In the genomic region with DNA sequence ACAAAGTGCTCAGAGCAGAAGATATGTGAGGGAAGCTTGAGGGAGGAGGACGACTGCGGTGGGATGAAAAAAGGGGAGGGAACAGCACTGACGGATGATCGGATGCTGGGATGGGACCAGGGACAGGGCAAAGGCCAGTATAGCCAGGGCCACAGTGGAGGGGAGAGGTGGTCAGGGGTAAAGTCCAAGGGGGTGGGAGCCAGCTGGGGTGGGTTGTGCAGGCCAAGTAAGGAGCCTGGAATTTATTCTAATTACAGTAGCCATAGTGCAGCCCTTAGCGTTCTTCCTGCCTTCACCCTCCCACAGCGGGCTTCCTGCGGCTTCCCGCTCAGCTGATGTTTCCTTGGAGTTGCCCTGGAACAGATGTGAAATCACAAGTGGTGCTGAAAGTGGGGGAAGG, we compare ENCODE assay signal across 28 cellular contexts. TPM values are rescaled to one million over a fixed set of nuclear protein-coding genes. Genes with fewer than 3 reads are reported as not detected.
DNase-seq lines count a peak whose midpoint lies in the region; ATAC-seq and TF ChIP-seq lines count a peak whose summit lies in the region.
"Had no signal": no experiment of that assay in that cellular context is flagged by ENCODE, and none has a peak within 500 bp of the region (broad histone marks: within the 10 kb centered on the region; RNA-seq: fewer than 3 reads in every experiment).

No MANE protein-coding gene starts in this region.

- peaks cover 24% of the 10 kb centered on the region for H3K4me1 Mint-ChIP-seq in neural progenitor cell

- H3K36me3 Mint-ChIP-seq in neural progenitor cell: no peaks in the 10 kb centered on the region
- H3K36me3 Mint-ChIP-seq: immature natural killer cell; naive thymus-derived CD8-positive, alpha-beta T cell had no signal

- H3K36me3 ChIP-seq in iPS-20b (ENCODE audit: insufficient read depth, low read depth, low read length): no peaks in the 10 kb centered on the region
- no peaks in the 10 kb centered on the region for H3K36me3 ChIP-seq in neural progenitor cell
- no peaks in the 10 kb centered on the region for H3K36me3 ChIP-seq in HAP-1 (replicated peaks)
- H3K36me3 ChIP-seq: left ventricle myocardium inferior, Peyer's patch, upper lobe of left lung had no signal

- peak overlapping the region; percentile 21; the same call in 1 of the 2 replicates for H3K9ac ChIP-seq in iPS-20b (ENCODE audit: low read depth, low read length)
- H3K9ac ChIP-seq in neural progenitor cell: no peak overlapping the region

- H3K27ac Mint-ChIP-seq in neural progenitor cell: peak overlapping the region; percentile 35
- H3K27ac Mint-ChIP-seq: activated T-cell treated with anti-CD3 and anti-CD28 coated beads, Interleukin-2, amount 50 U/mL, for 72 hours; immature natural killer cell; naive thymus-derived CD8-positive, alpha-beta T cell had no signal

- in situ Hi-C loops in HAP-1 (cut with MboI; ENCODE audit: low sequenced_read_pairs): no loop called here

- H3K9me3 ChIP-seq in iPS-20b (ENCODE audit: insufficient read depth, low read depth, low read length) (no peaks in the 10 kb centered on the region), neural progenitor cell (ENCODE audit: low read depth) (no peaks in the 10 kb centered on the region), HAP-1 (no peaks in the 10 kb centered on the region)
- H3K9me3 ChIP-seq: body of pancreas, left ventricle myocardium inferior, Peyer's patch, upper lobe of left lung had no signal

- no peaks in the 10 kb centered on the region for H3K9me3 Mint-ChIP-seq in neural progenitor cell
- H3K9me3 Mint-ChIP-seq: activated T-cell treated with anti-CD3 and anti-CD28 coated beads, Interleukin-2, amount 50 U/mL, for 72 hours; immature natural killer cell; naive thymus-derived CD8-positive, alpha-beta T cell had no signal

- H3F3A ChIP-seq in neural progenitor cell (ENCODE audit: low read depth): peaks cover 4% of the 10 kb centered on the region

- H3K4me1 ChIP-seq in iPS-20b (ENCODE audit: insufficient read depth, low read length) (no peaks in the 10 kb centered on the region), neural progenitor cell (peaks cover 4% of the 10 kb centered on the region), HAP-1 (no peaks in the 10 kb centered on the region; the same call in 1 of the 2 replicates)
- H3K4me1 ChIP-seq: Peyer's patch had no signal

- H3K27ac ChIP-seq in iPS-20b (ENCODE audit: low read length) (no peak overlapping the region), neural progenitor cell (no peak overlapping the region)
- H3K27ac ChIP-seq: left ventricle myocardium inferior, Peyer's patch, upper lobe of left lung had no signal

- ATAC-seq in GM19351 (IDR thresholded peaks at IDR 0.05; ENCODE audit: unreplicated experiment): no peak
- no peak for ATAC-seq in SK-N-SH treated with all-trans-retinoic acid at 6 μM for 48 hours
- ATAC-seq: activated T-cell treated with anti-CD3 and anti-CD28 coated beads, Interleukin-2, amount 50 U/mL, for 72 hours; naive thymus-derived CD8-positive, alpha-beta T cell had no signal

- no peak overlapping the region for H3K4me3 ChIP-seq in iPS-20b (ENCODE audit: low read length)
- H3K4me3 ChIP-seq in neural progenitor cell: no peak overlapping the region
- H3K4me3 ChIP-seq in HAP-1: no peak overlapping the region
- H3K4me3 ChIP-seq: body of pancreas, K562, left ventricle myocardium inferior, Peyer's patch, smooth muscle cell, upper lobe of left lung had no signal

- no peak overlapping the region for H2AFZ ChIP-seq in neural progenitor cell (replicated peaks)

- H3K27me3 ChIP-seq in iPS-20b (ENCODE audit: insufficient read depth, low read length): no peaks in the 10 kb centered on the region
- H3K27me3 ChIP-seq in neural progenitor cell: no peaks in the 10 kb centered on the region
- no peaks in the 10 kb centered on the region for H3K27me3 ChIP-seq in HAP-1 (ENCODE audit: low read depth)
- H3K27me3 ChIP-seq: body of pancreas, Peyer's patch, upper lobe of left lung had no signal

- H3K4me2 ChIP-seq in neural progenitor cell: no peak overlapping the region
- H3K4me2 ChIP-seq: smooth muscle cell had no signal

- no peaks in the 10 kb centered on the region for H3K79me2 ChIP-seq in neural progenitor cell (ENCODE audit: low read depth)

- peak; percentile 43 for DNase-seq in EH (ENCODE audit: low read depth)
- peak; percentile 43 for DNase-seq in RPMI7951 (ENCODE audit: low read depth)
- DNase-seq in neural progenitor cell (ENCODE audit: low spot score): no peak
- no peak for DNase-seq in HAP-1 (ENCODE audit: low spot score in 2 of 2)
- DNase-seq in CD1c-positive myeloid dendritic cell (ENCODE audit: extremely low spot score): no peak
- DNase-seq: activated CD4-positive, alpha-beta T cell treated with anti-CD3 and anti-CD28 coated beads, Interleukin-2, amount 50 U/mL, for 1 hour; activated naive CD4-positive, alpha-beta T cell treated with Interleukin-2 at 50 U/mL for 16 hours; activated T-cell treated with anti-CD3 and anti-CD28 coated beads, Interleukin-2, amount 50 U/mL, for 72 hours; C1 segment of cervical spinal cord; DND-41; erythroblast; immature natural killer cell; left ventricle myocardium inferior; midbrain; naive thymus-derived CD8-positive, alpha-beta T cell; NCI-H1105; NCI-H2029 treated with DMSO at 0.1 percent for 48 hours; NCI-H2227 treated with DMSO at 0.1 percent for 48 hours; NCI-H526 treated with DMSO at 0.1 percent for 48 hours; Peyer's patch; stimulated activated CD4-positive, alpha-beta T cell treated with anti-CD3 and anti-CD28 coated beads, Interleukin-1b, Interleukin-23, amount 100 ng/mL, for 48 hours; upper lobe of left lung had no signal

- H3K27me3 Mint-ChIP-seq in neural progenitor cell (ENCODE audit: insufficient read depth, low read depth): peaks cover 6% of the 10 kb centered on the region
- H3K27me3 Mint-ChIP-seq: naive thymus-derived CD8-positive, alpha-beta T cell had no signal

- no peak overlapping the region for H3K4me3 Mint-ChIP-seq in neural progenitor cell
- H3K4me3 Mint-ChIP-seq: activated T-cell treated with anti-CD3 and anti-CD28 coated beads, Interleukin-2, amount 50 U/mL, for 72 hours; immature natural killer cell; naive thymus-derived CD8-positive, alpha-beta T cell had no signal

- TF ChIP-seq CTCF in neural progenitor cell (IDR thresholded peaks at IDR 0.05): no peak

- H4K20me1 ChIP-seq in neural progenitor cell (ENCODE audit: low read depth): peaks cover 5% of the 10 kb centered on the region

TF ChIP-seq in SK-N-SH treated with all-trans-retinoic acid at 6 μM for 48 hours, 23 proteins besides CTCF, POLR2A, EP300 and RAD21 (continues in another document):
- TF ChIP-seq TSHZ2 (CRISPR knock-in tag; IDR thresholded peaks at IDR 0.05) (no peak), CSRNP3 (CRISPR knock-in tag; IDR thresholded peaks at IDR 0.05) (no peak), ZNF70 (CRISPR knock-in tag; IDR thresholded peaks at IDR 0.05) (no peak), CSDC2 (CRISPR knock-in tag; IDR thresholded peaks at IDR 0.05) (no peak), ZNF8 (CRISPR knock-in tag; IDR thresholded peaks at IDR 0.05) (no peak), PPARA (CRISPR knock-in tag; IDR thresholded peaks at IDR 0.05; ENCODE audit: borderline replicate concordance) (no peak), ESRRG (CRISPR knock-in tag; IDR thresholded peaks at IDR 0.05) (no peak), RARB (CRISPR knock-in tag; IDR thresholded peaks at IDR 0.05) (no peak), ISL1 (CRISPR knock-in tag; IDR thresholded peaks at IDR 0.05) (no peak)

RNA-seq across cellular contexts. Expression of gene APEH, which starts 7.6 kb away (rescaled TPM):
- 103 and 108 TPM in 2 replicates for total RNA-seq in RPMI7951 (2014; rRNA removed; shearing (Covaris generic))
- total RNA-seq in neural progenitor cell (ENCODE audit: low replicate concordance): 132 and 160 TPM in 2 replicates

RNA-seq across cellular contexts. Expression of gene MST1, which starts 22.7 kb away (rescaled TPM):
- 0.88 and 3.4 TPM in 2 replicates for total RNA-seq in RPMI7951 (2014; rRNA removed; shearing (Covaris generic))
- total RNA-seq in neural progenitor cell (ENCODE audit: low replicate concordance): 2.7 and 8.8 TPM in 2 replicates

RNA-seq across cellular contexts. Expression of gene RNF123, which starts 22.8 kb away (rescaled TPM):
- total RNA-seq in RPMI7951 (2014; rRNA removed; shearing (Covaris generic)): 11.0 and 17.4 TPM in 2 replicates
- 15.0 and 34.4 TPM in 2 replicates for total RNA-seq in neural progenitor cell (ENCODE audit: low replicate concordance)

RNA-seq across cellular contexts. Expression of gene AMIGO3, which starts 52.9 kb away (rescaled TPM):
- total RNA-seq in RPMI7951 (2014; rRNA removed; shearing (Covaris generic)): 1.1 and 4.3 TPM in 2 replicates
- 2.6 TPM in 1 of 2 replicates, not detected in the other for total RNA-seq in neural progenitor cell (ENCODE audit: low replicate concordance)
- total RNA-seq: left ventricle myocardium inferior had no signal

RNA-seq across cellular contexts. Expression of gene GMPPB, which starts 57.2 kb away (rescaled TPM):
- 28.5 and 49.1 TPM in 2 replicates for total RNA-seq in RPMI7951 (2014; rRNA removed; shearing (Covaris generic))
- 10.6 and 18.8 TPM in 2 replicates for total RNA-seq in neural progenitor cell (ENCODE audit: low replicate concordance)

Comparison
In these comparisons a context has a peak if more than half of its experiments do, and no peak if none do; other contexts are left out.
1. DNase-seq: peak in EH (single experiment) and RPMI7951 (single experiment); none in neural progenitor cell (single experiment), HAP-1 (0 of 2) and CD1c-positive myeloid dendritic cell (single experiment).